In genomic region chr11:35594680-35595079, GRCh38 we compare ENCODE assay signal across 19 cellular contexts.
"Had no signal": no experiment of that assay in that cellular context is flagged by ENCODE, and none has a peak within 500 bp of the region (broad histone marks: within the 10 kb centered on the region; RNA-seq: fewer than 3 reads in every experiment).

No MANE protein-coding gene starts in this region.

- ATAC-seq: activated CD8-positive, alpha-beta T cell treated with anti-CD3 and anti-CD28 coated beads, Interleukin-2, amount 10 ng/mL, durations not matched to agents 7 days and 5 days; left cardiac atrium; natural killer cell had no signal

- DNase-seq: activated CD4-positive, alpha-beta T cell treated with anti-CD3 and anti-CD28 coated beads, Interleukin-2, amount 10 ng/mL, durations not matched to agents 24 days and 14 days; activated CD8-positive, alpha-beta T cell treated with anti-CD3 and anti-CD28 coated beads, Interleukin-2, amount 10 ng/mL, durations not matched to agents 7 days and 5 days; activated naive CD4-positive, alpha-beta T cell treated with anti-CD3 and anti-CD28 coated beads for 36 hours; activated T-cell treated with anti-CD3 and anti-CD28 coated beads, Interleukin-2, amount 50 U/mL, for 24 hours; aorta; brain microvascular endothelial cell; central memory CD4-positive, alpha-beta T cell; endodermal cell; foreskin fibroblast; left cardiac atrium; lower lobe of right lung; natural killer cell; nucleus accumbens; retina; stimulated activated CD4-positive, alpha-beta T cell treated with anti-CD3 and anti-CD28 coated beads, Interleukin-1b, Interleukin-23, amount 100 ng/mL, for 48 hours; stimulated activated naive CD4-positive, alpha-beta T cell treated with Interleukin-2 at 50 U/mL for 16 hours; thyroid gland had no signal

- H3K27ac ChIP-seq: brain microvascular endothelial cell, epithelial cell of prostate, hepatocyte, lower lobe of right lung, thyroid gland had no signal

- H3K4me3 ChIP-seq: hepatocyte, lower lobe of right lung, thyroid gland had no signal
